In the genomic region with DNA sequence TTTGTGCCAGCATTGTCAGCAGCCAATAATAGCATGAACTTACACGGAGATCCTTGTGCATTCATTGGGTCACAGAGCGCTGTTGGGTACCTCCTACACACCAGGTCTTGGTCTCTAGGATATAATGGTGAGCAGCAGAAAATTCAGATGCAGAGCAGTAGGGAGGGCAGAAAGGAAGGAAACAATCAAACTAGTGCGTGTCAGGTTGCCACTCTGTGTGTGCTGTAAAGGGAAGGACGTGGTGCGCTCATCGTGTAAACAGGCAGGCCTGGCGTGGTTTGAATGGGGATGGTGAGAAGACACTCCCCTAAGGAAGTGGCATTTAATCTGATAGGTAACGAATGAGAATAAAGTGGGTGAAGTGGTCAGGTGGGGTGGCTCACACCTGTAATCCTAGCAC, we compare ENCODE assay signal across 18 cellular contexts.
"Had no signal": no experiment of that assay in that cellular context is flagged by ENCODE, and none has a peak within 500 bp of the region (broad histone marks: within the 10 kb centered on the region; RNA-seq: fewer than 3 reads in every experiment).

No MANE protein-coding gene starts in this region.

- ATAC-seq: left lung, WTC11 had no signal

- H3K36me3 ChIP-seq: ascending aorta, colonic mucosa, left lung, thyroid gland had no signal

- H3K4me1 Mint-ChIP-seq: activated naive CD4-positive, alpha-beta T cell treated with anti-CD3 and anti-CD28 coated beads, Interleukin-2, amount 50 U/mL, for 24 hours; mesothelial cell of epicardium; WTC11 had no signal

- DNase-seq: activated CD4-positive, alpha-beta T cell treated with anti-CD3 and anti-CD28 coated beads for 48 hours; activated gamma-delta T cell; colonic mucosa; kidney; left lung; nephron progenitor cell; stimulated activated CD4-positive, alpha-beta T cell treated with anti-CD3 and anti-CD28 coated beads, Interleukin-12 subunit alpha, Interleukin-12 subunit beta, amount 100 ng/mL, for 4 hours; stimulated activated CD4-positive, alpha-beta T cell treated with anti-CD3 and anti-CD28 coated beads, Interleukin-1b, Interleukin-23, amount 100 ng/mL, for 48 hours; stimulated activated naive CD4-positive, alpha-beta T cell treated with Interleukin-2 at 50 U/mL for 16 hours; thyroid gland had no signal

- H3K4me1 ChIP-seq: ascending aorta, colonic mucosa, left lung, thyroid gland had no signal

- H3K4me3 ChIP-seq: ascending aorta, colonic mucosa, left lung, thyroid gland had no signal

- H3K27ac Mint-ChIP-seq: activated naive CD4-positive, alpha-beta T cell treated with anti-CD3 and anti-CD28 coated beads, Interleukin-2, amount 50 U/mL, for 24 hours; mesothelial cell of epicardium; nephron progenitor cell; progenitor cell of endocrine pancreas; WTC11 had no signal

- H3K27me3 Mint-ChIP-seq: central memory CD8-positive, alpha-beta T cell had no signal

- H3K4me3 Mint-ChIP-seq: activated naive CD4-positive, alpha-beta T cell treated with anti-CD3 and anti-CD28 coated beads, Interleukin-2, amount 50 U/mL, for 24 hours; central memory CD8-positive, alpha-beta T cell; mesothelial cell of epicardium; nephron progenitor cell; WTC11 had no signal

- H3K27ac ChIP-seq: ascending aorta, colonic mucosa, left lung, thyroid gland had no signal

- FAIRE-seq: endometrium, frontal cortex, kidney had no signal

- H3K9me3 ChIP-seq: colonic mucosa, thyroid gland had no signal

- H3K36me3 Mint-ChIP-seq: mesothelial cell of epicardium had no signal

- H3K27me3 ChIP-seq: ascending aorta, colonic mucosa, left lung, thyroid gland had no signal
